Comparison of ENCODE assay signal across 23 cellular contexts in genomic region chr2:240946046-240946445, GRCh38. TPM values are rescaled to one million over a fixed set of nuclear protein-coding genes. Genes with fewer than 3 reads are reported as not detected.
A peak's percentile ranks its signal among the peaks of the same experiment; 100 is the strongest.
DNase-seq lines count a peak whose midpoint lies in the region; ATAC-seq and TF ChIP-seq lines count a peak whose summit lies in the region.
"Had no signal": no experiment of that assay in that cellular context is flagged by ENCODE, and none has a peak within 500 bp of the region (broad histone marks: within the 10 kb centered on the region; RNA-seq: fewer than 3 reads in every experiment).

No MANE protein-coding gene starts in this region.

- H3K36me3 Mint-ChIP-seq in activated naive CD4-positive, alpha-beta T cell treated with anti-CD3 and anti-CD28 coated beads, Interleukin-2, amount 10 ng/mL, durations not matched to agents 7 days and 5 days: no peaks in the 10 kb centered on the region
- H3K36me3 Mint-ChIP-seq: activated naive CD4-positive, alpha-beta T cell treated with anti-CD3 and anti-CD28 coated beads, Interleukin-2, amount 50 U/mL, for 24 hours; IgD-negative memory B cell had no signal

- H3K27ac ChIP-seq in left lung (no peak overlapping the region), transverse colon (no peak overlapping the region), hepatocyte (no peak overlapping the region)
- H3K27ac ChIP-seq: skin epidermis had no signal

- H3K36me3 ChIP-seq in left lung (no peaks in the 10 kb centered on the region), transverse colon (no peaks in the 10 kb centered on the region), hepatocyte (replicated peaks; ENCODE audit: insufficient read depth, low read depth) (no peaks in the 10 kb centered on the region)
- H3K36me3 ChIP-seq: MG63 had no signal

- DNase-seq in activated naive CD4-positive, alpha-beta T cell treated with anti-CD3 and anti-CD28 coated beads, Interleukin-2, amount 10 ng/mL, durations not matched to agents 7 days and 5 days: peak; percentile 19
- DNase-seq in activated naive CD4-positive, alpha-beta T cell treated with Interleukin-2 at 50 U/mL for 16 hours: no peak
- DNase-seq in NCI-H69 (lab: John Stamatoyannopoulos, UW): peak; percentile 11
- DNase-seq in left lung: peak; percentile 19 to 50
- DNase-seq in transverse colon: peak; percentile 6
- DNase-seq in NCI-H2029 treated with DMSO at 0.1 percent for 48 hours (lab: John Stamatoyannopoulos, UW): no peak
- no peak for DNase-seq in hepatocyte (ENCODE audit: low spot score)
- DNase-seq in NCI-H1436 treated with DMSO at 0.1 percent for 48 hours (lab: John Stamatoyannopoulos, UW): no peak
- DNase-seq: activated CD4-positive, alpha-beta T cell treated with anti-CD3 and anti-CD28 coated beads for 48 hours; DND-41; hypothalamus; kidney; NCI-H446 treated with DMSO at 0.1 percent for 48 hours; stimulated activated CD4-positive, alpha-beta T cell treated with anti-CD3 and anti-CD28 coated beads, Interleukin-4, amount 100 ng/mL, for 24 hours had no signal

- no peaks in the 10 kb centered on the region for H3K9me3 Mint-ChIP-seq in activated naive CD4-positive, alpha-beta T cell treated with anti-CD3 and anti-CD28 coated beads, Interleukin-2, amount 10 ng/mL, durations not matched to agents 7 days and 5 days
- H3K9me3 Mint-ChIP-seq: activated naive CD4-positive, alpha-beta T cell treated with anti-CD3 and anti-CD28 coated beads, Interleukin-2, amount 50 U/mL, for 24 hours had no signal

- H3K4me3 ChIP-seq in left lung (no peak overlapping the region), transverse colon (no peak overlapping the region), hepatocyte (no peak overlapping the region)
- H3K4me3 ChIP-seq: MG63, skin epidermis had no signal

- WGBS in transverse colon (ENCODE audit: low coverage in 1 of 2), 2 donors: 94% methylated on average over 7 of the region's 7 CpGs; no CpG with 5 or more reads in 1 of the 2 donors
- 93% methylated on average over 7 of the region's 7 CpGs for whole genome bisulfite sequencing in hepatocyte (ENCODE audit: low lambda C conversion rate, missing lambda C conversion rate)

- TF ChIP-seq EP300 in transverse colon (IDR thresholded peaks at IDR 0.05; ENCODE audit: low read depth): no peak

- H2AFZ ChIP-seq in hepatocyte: no peak overlapping the region

- no peaks in the 10 kb centered on the region for H3K79me2 ChIP-seq in hepatocyte

- no peak overlapping the region for H3K4me2 ChIP-seq in hepatocyte

- no peaks in the 10 kb centered on the region for H3K9me2 ChIP-seq in hepatocyte (replicated peaks; ENCODE audit: insufficient read depth)

- no peaks in the 10 kb centered on the region for H4K20me1 ChIP-seq in hepatocyte (ENCODE audit: insufficient read depth, poor library complexity, severe bottlenecking)

- CTCF ChIA-PET in activated naive CD4-positive, alpha-beta T cell treated with anti-CD3 and anti-CD28 coated beads, Interleukin-2, amount 10 ng/mL, durations not matched to agents 7 days and 5 days (lab: Charles Lee): no interaction called here

- no peaks in the 10 kb centered on the region for H3K4me1 Mint-ChIP-seq in activated naive CD4-positive, alpha-beta T cell treated with anti-CD3 and anti-CD28 coated beads, Interleukin-2, amount 10 ng/mL, durations not matched to agents 7 days and 5 days
- H3K4me1 Mint-ChIP-seq: activated naive CD4-positive, alpha-beta T cell treated with anti-CD3 and anti-CD28 coated beads, Interleukin-2, amount 50 U/mL, for 24 hours; IgD-negative memory B cell; naive thymus-derived CD8-positive, alpha-beta T cell had no signal

- TF ChIP-seq CTCF in left lung (IDR thresholded peaks at IDR 0.05): no peak
- no peak for TF ChIP-seq CTCF in transverse colon (IDR thresholded peaks at IDR 0.05)
- no peak for TF ChIP-seq CTCF in hepatocyte (IDR thresholded peaks at IDR 0.05; ENCODE audit: poor library complexity)

- H3K27me3 ChIP-seq in left lung: no peaks in the 10 kb centered on the region
- H3K27me3 ChIP-seq in transverse colon: no peaks in the 10 kb centered on the region
- H3K27me3 ChIP-seq in hepatocyte: no peaks in the 10 kb centered on the region
- H3K27me3 ChIP-seq: MG63 had no signal

- in situ Hi-C loops in transverse colon (cut with MboI; ENCODE audit: low pct_ligation_motif_present in 1 of 4, low pct_unique_long_range_greater_than_20kb in 1 of 4, low sequenced_read_pairs in 3 of 4): no loop called here

- ATAC-seq in left lung: no peak
- ATAC-seq: naive thymus-derived CD8-positive, alpha-beta T cell had no signal

- H3K4me1 ChIP-seq in left lung (no peaks in the 10 kb centered on the region), transverse colon (no peaks in the 10 kb centered on the region), hepatocyte (ENCODE audit: insufficient read depth) (no peaks in the 10 kb centered on the region)

- H3K27me3 Mint-ChIP-seq in activated naive CD4-positive, alpha-beta T cell treated with anti-CD3 and anti-CD28 coated beads, Interleukin-2, amount 10 ng/mL, durations not matched to agents 7 days and 5 days: peaks cover 22% of the 10 kb centered on the region
- H3K27me3 Mint-ChIP-seq: activated naive CD4-positive, alpha-beta T cell treated with anti-CD3 and anti-CD28 coated beads, Interleukin-2, amount 50 U/mL, for 24 hours had no signal

- H3K4me3 Mint-ChIP-seq in activated naive CD4-positive, alpha-beta T cell treated with anti-CD3 and anti-CD28 coated beads, Interleukin-2, amount 10 ng/mL, durations not matched to agents 7 days and 5 days: no peak overlapping the region
- H3K4me3 Mint-ChIP-seq: activated naive CD4-positive, alpha-beta T cell treated with anti-CD3 and anti-CD28 coated beads, Interleukin-2, amount 50 U/mL, for 24 hours; CD4-positive, alpha-beta T cell; IgD-negative memory B cell; naive thymus-derived CD8-positive, alpha-beta T cell had no signal

- H3K9me3 ChIP-seq in left lung: peaks cover 0 to 2% of the 10 kb centered on the region in 2 donors
- no peaks in the 10 kb centered on the region for H3K9me3 ChIP-seq in transverse colon
- H3K9me3 ChIP-seq in hepatocyte (ENCODE audit: low read depth): no peaks in the 10 kb centered on the region

- TF ChIP-seq POLR2A in transverse colon (IDR thresholded peaks at IDR 0.05): no peak

- intact Hi-C loops in left lung (cut with DNase I) (no loop called here), transverse colon (cut with DNase I; ENCODE audit: low total_unique reads) (no loop called here)

- no peak overlapping the region for H3K27ac Mint-ChIP-seq in activated naive CD4-positive, alpha-beta T cell treated with anti-CD3 and anti-CD28 coated beads, Interleukin-2, amount 10 ng/mL, durations not matched to agents 7 days and 5 days
- H3K27ac Mint-ChIP-seq: activated naive CD4-positive, alpha-beta T cell treated with anti-CD3 and anti-CD28 coated beads, Interleukin-2, amount 50 U/mL, for 24 hours; CD4-positive, alpha-beta T cell; IgD-negative memory B cell had no signal

RNA-seq across cellular contexts. Expression of gene CROCC2, which starts 39.9 kb away (rescaled TPM):
- 1 to 10 TPM in 1 of 2 donors, under 1 TPM in 1; 0.32 to 2.3 TPM for total RNA-seq in left lung
- total RNA-seq in transverse colon: not detected
- 0.10 and 0.20 TPM in 2 replicates for total RNA-seq in hepatocyte
- polyA plus RNA-seq in hepatocyte: 0.04 and 0.13 TPM in 2 replicates
- total RNA-seq: CD4-positive, alpha-beta T cell; naive thymus-derived CD8-positive, alpha-beta T cell; subcutaneous adipose tissue had no signal
- polyA plus RNA-seq: AG04450; IgD-negative memory B cell; naive thymus-derived CD8-positive, alpha-beta T cell had no signal

RNA-seq across cellular contexts. Expression of gene MAB21L4, which starts 50.1 kb away (rescaled TPM):
- total RNA-seq in left lung (10 to 100 TPM; 20.6 to 35.7 TPM), transverse colon (10 to 100 TPM in 1 of 4 donors, 1 to 10 TPM in 2, not detected in 1; 4.9 to 11.6 (median 9.8) TPM), hepatocyte (13.5 and 34.5 TPM in 2 replicates)
- 11.5 and 13.1 TPM in 2 replicates for polyA plus RNA-seq in hepatocyte
- total RNA-seq: CD4-positive, alpha-beta T cell; naive thymus-derived CD8-positive, alpha-beta T cell; posterior vena cava; subcutaneous adipose tissue had no signal
- polyA plus RNA-seq: AG04450; IgD-negative memory B cell; naive thymus-derived CD8-positive, alpha-beta T cell had no signal

RNA-seq across cellular contexts. Expression of gene SNED1, which starts 52.4 kb away (rescaled TPM):
- total RNA-seq in left lung (10 to 100 TPM; 36.4 to 48.2 TPM), transverse colon (10 to 100 TPM in 3 of 4 donors, 1 to 10 TPM in 1; 8.2 to 65.5 (median 30.0) TPM), hepatocyte (3.5 and 6.5 TPM in 2 replicates)
- 3.7 and 4.6 TPM in 2 replicates for polyA plus RNA-seq in hepatocyte

Comparison
In these comparisons a context has a peak if more than half of its experiments do, and no peak if none do; other contexts are left out.
1. DNase-seq: peak in activated naive CD4-positive, alpha-beta T cell treated with anti-CD3 and anti-CD28 coated beads, Interleukin-2, amount 10 ng/mL, durations not matched to agents 7 days and 5 days (single experiment), NCI-H69 (single experiment), left lung (2 of 2) and transverse colon (single experiment); none in activated naive CD4-positive, alpha-beta T cell treated with Interleukin-2 at 50 U/mL for 16 hours (single experiment), NCI-H2029 treated with DMSO at 0.1 percent for 48 hours (single experiment), hepatocyte (single experiment) and NCI-H1436 treated with DMSO at 0.1 percent for 48 hours (single experiment).